12 cellular contexts compared by ENCODE assay signal in the genomic region with DNA sequence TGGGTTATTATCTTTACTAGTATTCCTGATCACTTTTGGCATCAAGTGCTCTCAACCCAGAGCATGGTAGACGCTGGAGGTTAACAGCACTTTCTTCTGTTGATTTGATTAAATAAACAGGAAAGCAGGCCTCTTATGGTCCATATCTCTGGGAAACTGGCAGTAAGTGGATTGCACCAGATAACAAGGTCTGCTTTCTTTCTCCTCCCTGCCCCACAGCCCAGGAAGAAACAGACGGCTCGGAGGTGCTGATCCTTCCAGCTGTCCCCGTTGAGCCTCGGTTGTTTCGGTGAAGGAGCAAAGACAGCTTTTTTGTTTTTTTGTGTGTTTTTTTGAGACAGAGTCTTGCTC.
"Had no signal": no experiment of that assay in that cellular context is flagged by ENCODE, and none has a peak within 500 bp of the region (broad histone marks: within the 10 kb centered on the region; RNA-seq: fewer than 3 reads in every experiment).

No MANE protein-coding gene starts in this region.

- H3K36me3 ChIP-seq: gastroesophageal sphincter, sigmoid colon, suprapubic skin, upper lobe of left lung had no signal

- H3K4me3 ChIP-seq: body of pancreas, coronary artery, gastroesophageal sphincter, psoas muscle, sigmoid colon, suprapubic skin had no signal

- ATAC-seq: effector memory CD8-positive, alpha-beta T cell had no signal

- H3K27ac Mint-ChIP-seq: activated CD4-positive, alpha-beta T cell treated with anti-CD3 and anti-CD28 coated beads, Interleukin-2, amount 10 ng/mL, durations not matched to agents 7 days and 5 days; activated naive CD4-positive, alpha-beta T cell treated with anti-CD3 and anti-CD28 coated beads, Interleukin-2, amount 10 ng/mL, durations not matched to agents 7 days and 5 days; activated T-helper 2 cell treated with anti-CD3 and anti-CD28 coated beads, Interferon-gamma antibody, Interleukin-2, Interleukin-4, amounts not matched to agents 10 μg/mL and 5 μg/mL and 100 μg/mL, durations not matched to agents 14 hours and 24 hours and 36 hours; effector memory CD8-positive, alpha-beta T cell; nephron had no signal

- H3K27ac ChIP-seq: body of pancreas, coronary artery, gastroesophageal sphincter, psoas muscle, suprapubic skin had no signal

- H3K4me1 ChIP-seq: psoas muscle, sigmoid colon, suprapubic skin had no signal

- H3K36me3 Mint-ChIP-seq: activated naive CD4-positive, alpha-beta T cell treated with anti-CD3 and anti-CD28 coated beads, Interleukin-2, amount 10 ng/mL, durations not matched to agents 7 days and 5 days had no signal

- H3K9me3 Mint-ChIP-seq: activated CD4-positive, alpha-beta T cell treated with anti-CD3 and anti-CD28 coated beads, Interleukin-2, amount 10 ng/mL, durations not matched to agents 7 days and 5 days; activated naive CD4-positive, alpha-beta T cell treated with anti-CD3 and anti-CD28 coated beads, Interleukin-2, amount 10 ng/mL, durations not matched to agents 7 days and 5 days; activated T-helper 2 cell treated with anti-CD3 and anti-CD28 coated beads, Interferon-gamma antibody, Interleukin-2, Interleukin-4, amounts not matched to agents 10 μg/mL and 5 μg/mL and 100 μg/mL, durations not matched to agents 14 hours and 24 hours and 36 hours; nephron had no signal

- H3K4me1 Mint-ChIP-seq: activated CD4-positive, alpha-beta T cell treated with anti-CD3 and anti-CD28 coated beads, Interleukin-2, amount 10 ng/mL, durations not matched to agents 7 days and 5 days; activated naive CD4-positive, alpha-beta T cell treated with anti-CD3 and anti-CD28 coated beads, Interleukin-2, amount 10 ng/mL, durations not matched to agents 7 days and 5 days had no signal

- H3K9me3 ChIP-seq: body of pancreas, gastroesophageal sphincter, psoas muscle, sigmoid colon, suprapubic skin, upper lobe of left lung had no signal

- H3K27me3 ChIP-seq: body of pancreas, gastroesophageal sphincter, sigmoid colon, suprapubic skin, upper lobe of left lung had no signal

- H3K4me3 Mint-ChIP-seq: activated CD4-positive, alpha-beta T cell treated with anti-CD3 and anti-CD28 coated beads, Interleukin-2, amount 10 ng/mL, durations not matched to agents 7 days and 5 days; activated naive CD4-positive, alpha-beta T cell treated with anti-CD3 and anti-CD28 coated beads, Interleukin-2, amount 10 ng/mL, durations not matched to agents 7 days and 5 days; effector memory CD8-positive, alpha-beta T cell; nephron had no signal
